ENCODE assay signal across 9 cellular contexts in the genomic region with DNA sequence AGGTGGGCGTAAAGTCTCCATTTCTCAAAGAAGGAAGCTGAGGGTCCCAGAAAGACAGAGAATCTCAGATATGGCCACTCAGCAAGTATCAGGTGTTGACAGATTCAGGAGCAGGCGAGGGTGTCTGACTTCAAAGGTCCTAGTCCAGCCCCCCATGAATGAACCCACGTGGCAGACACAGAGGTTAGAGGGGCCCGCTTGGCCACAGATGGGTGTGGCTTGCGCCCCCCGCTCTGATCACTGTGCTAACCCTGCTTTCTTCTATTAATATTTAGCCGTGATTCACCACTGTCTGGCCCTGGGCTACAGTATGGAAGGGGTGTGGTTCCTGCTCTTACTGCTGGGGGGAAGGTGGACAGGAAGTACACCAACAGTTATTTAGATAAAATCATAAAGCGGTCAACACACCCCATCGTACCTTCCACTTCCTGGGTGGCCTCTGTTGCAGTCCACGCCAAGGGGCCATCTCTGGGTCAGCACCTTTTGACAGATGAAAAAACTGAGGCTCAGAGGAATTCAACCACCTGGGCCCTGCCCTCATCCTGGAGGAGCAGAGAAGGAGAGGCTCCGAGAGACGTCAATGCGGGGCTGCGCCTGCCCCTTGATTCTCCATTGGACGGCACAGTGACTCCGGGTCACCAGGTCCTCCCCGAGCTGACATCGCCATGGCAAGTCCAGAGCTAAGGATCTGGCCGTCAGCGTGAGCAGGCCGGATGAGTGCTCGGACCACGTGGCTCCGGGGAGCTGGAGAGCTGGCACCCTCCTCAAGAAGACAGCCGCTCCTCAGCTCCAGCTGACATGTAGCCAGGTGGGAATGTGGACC.
DNase-seq lines count a peak whose midpoint lies in the region; ATAC-seq and TF ChIP-seq lines count a peak whose summit lies in the region.
"Had no signal": no experiment of that assay in that cellular context is flagged by ENCODE, and none has a peak within 500 bp of the region (broad histone marks: within the 10 kb centered on the region; RNA-seq: fewer than 3 reads in every experiment).

No MANE protein-coding gene starts in this region.

- no peaks in the 10 kb centered on the region for H4K20me1 ChIP-seq in PC-9 (ENCODE audit: insufficient read depth)

- no peak for ATAC-seq in HG03432 (IDR thresholded peaks at IDR 0.05; ENCODE audit: unreplicated experiment)

- H3K4me3 Mint-ChIP-seq in activated CD4-positive, alpha-beta memory T cell treated with anti-CD3 and anti-CD28 coated beads, Interleukin-2, amount 10 ng/mL, durations not matched to agents 7 days and 5 days: no peak overlapping the region
- H3K4me3 Mint-ChIP-seq in activated CD4-positive, alpha-beta memory T cell treated with anti-CD3 and anti-CD28 coated beads for 36 hours: no peak overlapping the region
- H3K4me3 Mint-ChIP-seq in type B pancreatic cell: peak overlapping the region; percentile 86

- TF ChIP-seq CTCF in PC-9 (conservative IDR thresholded peaks at IDR 0.05): no peak
- TF ChIP-seq CTCF in fibroblast of the aortic adventitia (IDR thresholded peaks at IDR 0.05; ENCODE audit: insufficient read depth, low read length): no peak
- TF ChIP-seq CTCF in type B pancreatic cell (conservative IDR thresholded peaks at IDR 0.05): no peak

- H3K79me2 ChIP-seq in PC-9 (ENCODE audit: low read depth): no peaks in the 10 kb centered on the region

- H3K9me2 ChIP-seq in PC-9 (ENCODE audit: insufficient read depth): no peaks in the 10 kb centered on the region

- DNase-seq in activated CD4-positive, alpha-beta memory T cell treated with anti-CD3 and anti-CD28 coated beads, Interleukin-2, amount 10 ng/mL, durations not matched to agents 7 days and 5 days: no peak
- DNase-seq in activated CD4-positive, alpha-beta memory T cell treated with anti-CD3 and anti-CD28 coated beads for 36 hours: no peak
- DNase-seq in PC-9: peak; percentile 77 to 96
- peak; percentile 19 for DNase-seq in fibroblast of the aortic adventitia (ENCODE audit: low read depth)
- DNase-seq in type B pancreatic cell (ENCODE audit: extremely low spot score, unreplicated experiment): no peak
- no peak for DNase-seq in Kasumi-1 (lab: John Stamatoyannopoulos, UW)
- DNase-seq in GF-D8 (lab: John Stamatoyannopoulos, UW): no peak

- H2AFZ ChIP-seq in PC-9: peak overlapping the region; percentile 13

- no peaks in the 10 kb centered on the region for H3K9me3 Mint-ChIP-seq in activated CD4-positive, alpha-beta memory T cell treated with anti-CD3 and anti-CD28 coated beads, Interleukin-2, amount 10 ng/mL, durations not matched to agents 7 days and 5 days
- no peaks in the 10 kb centered on the region for H3K9me3 Mint-ChIP-seq in activated CD4-positive, alpha-beta memory T cell treated with anti-CD3 and anti-CD28 coated beads for 36 hours
- no peaks in the 10 kb centered on the region for H3K9me3 Mint-ChIP-seq in type B pancreatic cell

- peaks cover 21% of the 10 kb centered on the region for H3K36me3 Mint-ChIP-seq in activated CD4-positive, alpha-beta memory T cell treated with anti-CD3 and anti-CD28 coated beads, Interleukin-2, amount 10 ng/mL, durations not matched to agents 7 days and 5 days (ENCODE audit: low read depth)
- peaks cover 4% of the 10 kb centered on the region for H3K36me3 Mint-ChIP-seq in activated CD4-positive, alpha-beta memory T cell treated with anti-CD3 and anti-CD28 coated beads for 36 hours
- no peaks in the 10 kb centered on the region for H3K36me3 Mint-ChIP-seq in type B pancreatic cell

- no peaks in the 10 kb centered on the region for H3K27me3 ChIP-seq in PC-9 (ENCODE audit: insufficient read depth, low read depth)

- H3K4me1 Mint-ChIP-seq in activated CD4-positive, alpha-beta memory T cell treated with anti-CD3 and anti-CD28 coated beads, Interleukin-2, amount 10 ng/mL, durations not matched to agents 7 days and 5 days: peaks cover 22% of the 10 kb centered on the region
- peaks cover 12% of the 10 kb centered on the region for H3K4me1 Mint-ChIP-seq in activated CD4-positive, alpha-beta memory T cell treated with anti-CD3 and anti-CD28 coated beads for 36 hours (ENCODE audit: low read depth)
- H3K4me1 Mint-ChIP-seq in type B pancreatic cell (ENCODE audit: unreplicated experiment): peaks cover 12% of the 10 kb centered on the region

- intact Hi-C loops in activated CD4-positive, alpha-beta memory T cell treated with anti-CD3 and anti-CD28 coated beads for 36 hours (cut with micrococcal nuclease): loop anchor here (1.0 to 5.0 kb wide), 3 partner anchors 896 to 959 kb away; no protein-coding TSS in a partner anchor
- intact Hi-C loops in PC-9 (cut with micrococcal nuclease; ENCODE audit: unreplicated experiment): loop anchor here (1.0 to 10.0 kb wide), 15 partner anchors 83 to 1867 kb away; no protein-coding TSS in a partner anchor

- H3K4me3 ChIP-seq in PC-9: peak overlapping the region; percentile 54; the same call in 1 of the 2 replicates
- H3K4me3 ChIP-seq in fibroblast of the aortic adventitia (ENCODE audit: low read depth, low read length): no peak overlapping the region
- H3K4me3 ChIP-seq: lung had no signal

- peaks cover 31% of the 10 kb centered on the region; the same call in 1 of the 2 replicates for H3F3A ChIP-seq in PC-9 (ENCODE audit: insufficient read depth, low read depth)

- peak overlapping the region; percentile 85 for H3K4me2 ChIP-seq in PC-9

- H3K27ac ChIP-seq in PC-9: peak overlapping the region; percentile 94

- CTCF ChIA-PET in activated CD4-positive, alpha-beta memory T cell treated with anti-CD3 and anti-CD28 coated beads, Interleukin-2, amount 10 ng/mL, durations not matched to agents 7 days and 5 days (lab: Charles Lee): interaction anchor here (0.7 to 2.7 kb wide), 19 partner anchors 9 to 957 kb away, joined by 3 to 34 read pairs (median 6); no protein-coding TSS in a partner anchor
- CTCF ChIA-PET in activated CD4-positive, alpha-beta memory T cell treated with anti-CD3 and anti-CD28 coated beads for 36 hours (lab: Charles Lee): interaction anchor here (0.6 to 3.8 kb wide), 30 partner anchors 9 to 959 kb away, joined by 3 to 67 read pairs (median 5); no protein-coding TSS in a partner anchor
- CTCF ChIA-PET in PC-9 (lab: Charles Lee): interaction anchor here (0.6 to 2.6 kb wide), 15 partner anchors 13 to 908 kb away, joined by 3 to 43 read pairs (median 6); no protein-coding TSS in a partner anchor

- H3K36me3 ChIP-seq in PC-9 (ENCODE audit: low read depth): no peaks in the 10 kb centered on the region

- no TSS peak for BruUV-seq in PC-9 (replicated peaks; lab: Mats Ljungman, UMichigan)

- peak overlapping the region; percentile 67 for H3K27ac Mint-ChIP-seq in activated CD4-positive, alpha-beta memory T cell treated with anti-CD3 and anti-CD28 coated beads, Interleukin-2, amount 10 ng/mL, durations not matched to agents 7 days and 5 days
- no peak overlapping the region for H3K27ac Mint-ChIP-seq in activated CD4-positive, alpha-beta memory T cell treated with anti-CD3 and anti-CD28 coated beads for 36 hours
- H3K27ac Mint-ChIP-seq in type B pancreatic cell: no peak overlapping the region

- H3K9me3 ChIP-seq in PC-9 (ENCODE audit: insufficient read depth, low read depth): no peaks in the 10 kb centered on the region

- H3K27me3 Mint-ChIP-seq in activated CD4-positive, alpha-beta memory T cell treated with anti-CD3 and anti-CD28 coated beads, Interleukin-2, amount 10 ng/mL, durations not matched to agents 7 days and 5 days: no peaks in the 10 kb centered on the region
- no peaks in the 10 kb centered on the region for H3K27me3 Mint-ChIP-seq in activated CD4-positive, alpha-beta memory T cell treated with anti-CD3 and anti-CD28 coated beads for 36 hours
- peaks cover 11% of the 10 kb centered on the region for H3K27me3 Mint-ChIP-seq in type B pancreatic cell

- peaks cover 38% of the 10 kb centered on the region for H3K4me1 ChIP-seq in PC-9 (replicated peaks; ENCODE audit: insufficient read depth)

- POLR2A ChIA-PET in activated CD4-positive, alpha-beta memory T cell treated with anti-CD3 and anti-CD28 coated beads, Interleukin-2, amount 10 ng/mL, durations not matched to agents 7 days and 5 days (lab: Charles Lee): interaction anchor here (1.1 kb wide), 1 partner anchor 9 kb away, joined by 3 read pairs; no protein-coding TSS in a partner anchor
- POLR2A ChIA-PET in activated CD4-positive, alpha-beta memory T cell treated with anti-CD3 and anti-CD28 coated beads for 36 hours (lab: Charles Lee): no interaction called here
- POLR2A ChIA-PET in PC-9 (lab: Charles Lee; ENCODE audit: unreplicated experiment): interaction anchor here (0.6 to 0.7 kb wide), 4 partner anchors 302 to 1865 kb away, joined by 3 to 5 read pairs (median 4); no protein-coding TSS in a partner anchor

Comparison
In these comparisons a context has a peak if more than half of its experiments do, and no peak if none do; other contexts are left out.
1. DNase-seq: peak in PC-9 (2 of 2) and fibroblast of the aortic adventitia (single experiment); none in activated CD4-positive, alpha-beta memory T cell treated with anti-CD3 and anti-CD28 coated beads, Interleukin-2, amount 10 ng/mL, durations not matched to agents 7 days and 5 days (single experiment), activated CD4-positive, alpha-beta memory T cell treated with anti-CD3 and anti-CD28 coated beads for 36 hours (single experiment), type B pancreatic cell (single experiment), Kasumi-1 (0 of 2) and GF-D8 (single experiment).